ENCODE assay signal across 8 cellular contexts in genomic region chr1:66925558-66925910, GRCh38. TPM values are rescaled to one million over a fixed set of nuclear protein-coding genes. Genes with fewer than 3 reads are reported as not detected.
DNase-seq lines count a peak whose midpoint lies in the region; TF ChIP-seq lines count a peak whose summit lies in the region.

No MANE protein-coding gene starts in this region.

- H3K9ac ChIP-seq in NT2/D1 (ENCODE audit: insufficient read length, low read depth): peak overlapping the region; percentile 82

- peaks cover 42% of the 10 kb centered on the region for H3K4me1 Mint-ChIP-seq in T-helper 1 cell treated with Interleukin-12 subunit alpha and Interleukin-12 subunit beta and Interleukin-4 antibody, amounts not matched to agents 30 μg/mL and 1 μg/mL, for 36 hours (ENCODE audit: low read depth)
- peaks cover 23% of the 10 kb centered on the region for H3K4me1 Mint-ChIP-seq in progenitor cell of endocrine pancreas (ENCODE audit: low read depth)

- H3K4me1 ChIP-seq in NT2/D1 (ENCODE audit: insufficient read depth, insufficient read length): no peaks in the 10 kb centered on the region

- TF ChIP-seq CTCF in epithelial cell of proximal tubule (conservative IDR thresholded peaks at IDR 0.05; ENCODE audit: low read depth, low read length) (peak; percentile 0), progenitor cell of endocrine pancreas (IDR thresholded peaks at IDR 0.05; ENCODE audit: unreplicated experiment) (no peak)

- DNase-seq in T-helper 1 cell (no peak), NT2/D1 (ENCODE audit: low read depth, low spot score) (no peak), epithelial cell of proximal tubule (ENCODE audit: low read depth) (no peak), progenitor cell of endocrine pancreas (ENCODE audit: low spot score, unreplicated experiment) (no peak), COR-L47 (lab: John Stamatoyannopoulos, UW) (no peak), EL (no peak), head of caudate nucleus (no peak)

- H3K4me3 ChIP-seq in NT2/D1 (ENCODE audit: insufficient read length, low read depth) (peak overlapping the region; percentile 88), epithelial cell of proximal tubule (ENCODE audit: low read depth, low read length) (peak overlapping the region; percentile 90)

- H3K36me3 ChIP-seq in NT2/D1 (ENCODE audit: insufficient read depth, insufficient read length, low read length): peaks cover 10% of the 10 kb centered on the region

- peak overlapping the region; percentile 90 for H3K4me3 Mint-ChIP-seq in T-helper 1 cell treated with Interleukin-12 subunit alpha and Interleukin-12 subunit beta and Interleukin-4 antibody, amounts not matched to agents 30 μg/mL and 1 μg/mL, for 36 hours
- peak overlapping the region; percentile 95 for H3K4me3 Mint-ChIP-seq in progenitor cell of endocrine pancreas (ENCODE audit: low read depth)

- no peaks in the 10 kb centered on the region for H3K9me3 Mint-ChIP-seq in T-helper 1 cell treated with Interleukin-12 subunit alpha and Interleukin-12 subunit beta and Interleukin-4 antibody, amounts not matched to agents 30 μg/mL and 1 μg/mL, for 36 hours
- H3K9me3 Mint-ChIP-seq in progenitor cell of endocrine pancreas (ENCODE audit: low read depth): no peaks in the 10 kb centered on the region

- no peaks in the 10 kb centered on the region for H3K27me3 ChIP-seq in NT2/D1 (ENCODE audit: insufficient read depth, insufficient read length)

- no peaks in the 10 kb centered on the region for H3K9me3 ChIP-seq in NT2/D1 (ENCODE audit: insufficient read depth, low read length)

- intact Hi-C loops in head of caudate nucleus (cut with DNase I): no loop called here

- H3K27me3 Mint-ChIP-seq in T-helper 1 cell treated with Interleukin-12 subunit alpha and Interleukin-12 subunit beta and Interleukin-4 antibody, amounts not matched to agents 30 μg/mL and 1 μg/mL, for 36 hours (ENCODE audit: low read depth): no peaks in the 10 kb centered on the region
- no peaks in the 10 kb centered on the region for H3K27me3 Mint-ChIP-seq in progenitor cell of endocrine pancreas

- H3K27ac Mint-ChIP-seq in T-helper 1 cell treated with Interleukin-12 subunit alpha and Interleukin-12 subunit beta and Interleukin-4 antibody, amounts not matched to agents 30 μg/mL and 1 μg/mL, for 36 hours: peak overlapping the region; percentile 88
- H3K27ac Mint-ChIP-seq in progenitor cell of endocrine pancreas: peak overlapping the region; percentile 94

- H3K36me3 Mint-ChIP-seq in T-helper 1 cell treated with Interleukin-12 subunit alpha and Interleukin-12 subunit beta and Interleukin-4 antibody, amounts not matched to agents 30 μg/mL and 1 μg/mL, for 36 hours (ENCODE audit: low read depth): peaks cover 3% of the 10 kb centered on the region
- H3K36me3 Mint-ChIP-seq in progenitor cell of endocrine pancreas (ENCODE audit: insufficient read depth): no peaks in the 10 kb centered on the region

RNA-seq across cellular contexts. Expression of gene MIER1, which starts 0.7 kb away (rescaled TPM):
- total RNA-seq in epithelial cell of proximal tubule (19.1 and 20.4 TPM in 2 replicates), progenitor cell of endocrine pancreas (31.8 and 32.5 TPM in 2 replicates)

RNA-seq across cellular contexts. Expression of gene DNAI4, which starts 0.9 kb away (rescaled TPM):
- 0.94 and 7.1 TPM in 2 replicates for total RNA-seq in epithelial cell of proximal tubule
- 11.7 and 14.3 TPM in 2 replicates for total RNA-seq in progenitor cell of endocrine pancreas
